In the genomic region with DNA sequence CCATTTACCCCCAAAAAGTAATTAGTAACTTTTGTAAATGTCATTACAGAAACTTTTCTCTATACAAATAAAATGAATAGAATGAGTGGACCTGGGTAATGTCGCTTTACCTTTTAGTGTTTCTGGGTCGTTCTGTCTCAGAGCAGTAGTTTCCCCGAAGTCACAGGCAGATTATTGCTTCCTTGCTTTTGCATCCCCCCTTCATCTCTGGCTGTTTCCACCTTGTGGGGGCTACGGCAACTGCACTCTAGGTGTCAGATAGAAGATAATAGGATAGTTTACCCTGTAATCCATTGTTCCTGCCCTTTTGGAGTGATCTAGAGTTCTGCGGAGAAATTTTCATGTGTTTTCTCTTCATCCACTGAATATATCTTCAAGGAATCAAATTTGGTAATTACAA, we compare ENCODE assay signal across 14 cellular contexts.
A peak's percentile ranks its signal among the peaks of the same experiment; 100 is the strongest.
DNase-seq lines count a peak whose midpoint lies in the region; TF ChIP-seq lines count a peak whose summit lies in the region.
"Had no signal": no experiment of that assay in that cellular context is flagged by ENCODE, and none has a peak within 500 bp of the region (broad histone marks: within the 10 kb centered on the region; RNA-seq: fewer than 3 reads in every experiment).

No MANE protein-coding gene starts in this region.

- H3K4me1 ChIP-seq in BE2C (peaks cover 7% of the 10 kb centered on the region), esophagus muscularis mucosa (no peaks in the 10 kb centered on the region)
- H3K4me1 ChIP-seq: body of pancreas had no signal

- H3K36me3 Mint-ChIP-seq in HFFc6 (ENCODE audit: low read depth): peaks cover 29% of the 10 kb centered on the region
- H3K36me3 Mint-ChIP-seq: mesothelial cell of epicardium had no signal

- H3K36me3 ChIP-seq in BE2C (no peaks in the 10 kb centered on the region), esophagus muscularis mucosa (no peaks in the 10 kb centered on the region)

- H3K4me1 Mint-ChIP-seq in HFFc6 (ENCODE audit: low read depth): peaks cover 74% of the 10 kb centered on the region
- H3K4me1 Mint-ChIP-seq: activated CD4-positive, alpha-beta T cell treated with anti-CD3 and anti-CD28 coated beads for 36 hours; mesothelial cell of epicardium had no signal

- peaks cover 4% of the 10 kb centered on the region for H3K9me3 Mint-ChIP-seq in HFFc6
- H3K9me3 Mint-ChIP-seq: mesothelial cell of epicardium; stimulated activated naive CD8-positive, alpha-beta T cell treated with anti-CD3 and anti-CD28 coated beads, Interleukin-15, Interleukin-2, amounts not matched to agents 100 ng/mL and 50 ng/mL, for 24 hours had no signal

- DNase-seq in BE2C (peak; percentile 32), HFFc6 (no peak), UCSD-AML1 (lab: John Stamatoyannopoulos, UW; ENCODE audit: unreplicated experiment) (peak; percentile 4), iPS DF 4.7 (ENCODE audit: extremely low read depth, low spot score) (peak; percentile 41), esophagus muscularis mucosa (ENCODE audit: extremely low spot score) (no peak), NCI-H226 (no peak), posterior cingulate gyrus (no peak)
- DNase-seq in stimulated activated CD4-positive, alpha-beta T cell treated with anti-CD3 and anti-CD28 coated beads, Interleukin-4, amount 100 ng/mL, for 4 hours: no peak
- DNase-seq: activated CD4-positive, alpha-beta T cell treated with anti-CD3 and anti-CD28 coated beads for 36 hours; body of pancreas; NCI-H1105 treated with DMSO at 0.1 percent for 48 hours had no signal

- H3K27ac ChIP-seq in esophagus muscularis mucosa (replicated peaks in 1 of 4): no peak overlapping the region
- H3K27ac ChIP-seq: body of pancreas, SK-N-MC had no signal

- no peak for TF ChIP-seq POLR2A in esophagus muscularis mucosa (IDR thresholded peaks at IDR 0.05; ENCODE audit: low read depth)

- 59% methylated on average over 5 of the region's 5 CpGs for WGBS in esophagus muscularis mucosa

- H3K9me3 ChIP-seq in BE2C (no peaks in the 10 kb centered on the region), esophagus muscularis mucosa (no peaks in the 10 kb centered on the region)
- H3K9me3 ChIP-seq: body of pancreas had no signal

- no peak for TF ChIP-seq EP300 in esophagus muscularis mucosa (IDR thresholded peaks at IDR 0.05)

- no peak overlapping the region for H3K4me3 Mint-ChIP-seq in HFFc6
- H3K4me3 Mint-ChIP-seq: activated CD4-positive, alpha-beta T cell treated with anti-CD3 and anti-CD28 coated beads for 36 hours; mesothelial cell of epicardium; stimulated activated naive CD8-positive, alpha-beta T cell treated with anti-CD3 and anti-CD28 coated beads, Interleukin-15, Interleukin-2, amounts not matched to agents 100 ng/mL and 50 ng/mL, for 24 hours had no signal

- H3K27ac Mint-ChIP-seq in HFFc6: no peak overlapping the region
- H3K27ac Mint-ChIP-seq: activated CD4-positive, alpha-beta T cell treated with anti-CD3 and anti-CD28 coated beads for 36 hours; mesothelial cell of epicardium; stimulated activated naive CD8-positive, alpha-beta T cell treated with anti-CD3 and anti-CD28 coated beads, Interleukin-15, Interleukin-2, amounts not matched to agents 100 ng/mL and 50 ng/mL, for 24 hours had no signal

- TF ChIP-seq CTCF in BE2C (IDR thresholded peaks at IDR 0.05; ENCODE audit: low read depth, low read length): peak; percentile 62
- TF ChIP-seq CTCF in HFFc6 (IDR thresholded peaks at IDR 0.05): peak; percentile 42
- TF ChIP-seq CTCF in esophagus muscularis mucosa (IDR thresholded peaks at IDR 0.05): no peak

- intact Hi-C loops in esophagus muscularis mucosa (cut with DNase I): no loop called here
- intact Hi-C loops in posterior cingulate gyrus (cut with DNase I): no loop called here

- no peaks in the 10 kb centered on the region for H3K27me3 ChIP-seq in BE2C
- H3K27me3 ChIP-seq in esophagus muscularis mucosa: no peaks in the 10 kb centered on the region
- H3K27me3 ChIP-seq: body of pancreas had no signal

- H3K27me3 Mint-ChIP-seq in HFFc6 (ENCODE audit: insufficient read depth): no peaks in the 10 kb centered on the region
- H3K27me3 Mint-ChIP-seq: activated CD4-positive, alpha-beta T cell treated with anti-CD3 and anti-CD28 coated beads for 36 hours; stimulated activated naive CD8-positive, alpha-beta T cell treated with anti-CD3 and anti-CD28 coated beads, Interleukin-15, Interleukin-2, amounts not matched to agents 100 ng/mL and 50 ng/mL, for 24 hours had no signal

- H3K4me3 ChIP-seq in BE2C (ENCODE audit: low read depth, low read length): no peak overlapping the region
- no peak overlapping the region for H3K4me3 ChIP-seq in esophagus muscularis mucosa
- H3K4me3 ChIP-seq: body of pancreas, SK-N-MC had no signal

Comparison
In these comparisons a context has a peak if more than half of its experiments do, and no peak if none do; other contexts are left out.
1. DNase-seq: peak in BE2C (single experiment), UCSD-AML1 (single experiment) and iPS DF 4.7 (single experiment); none in HFFc6 (single experiment), esophagus muscularis mucosa (single experiment), stimulated activated CD4-positive, alpha-beta T cell treated with anti-CD3 and anti-CD28 coated beads, Interleukin-4, amount 100 ng/mL, for 4 hours (0 of 2), NCI-H226 (single experiment) and posterior cingulate gyrus (0 of 10).
2. CTCF ChIP-seq: peak in BE2C (single experiment) and HFFc6 (single experiment); none in esophagus muscularis mucosa (0 of 3).